Comparison of ENCODE assay signal across 1 cellular context in genomic region chr6:161215193-161215592, GRCh38.
TF ChIP-seq lines count a peak whose summit lies in the region.

No MANE protein-coding gene starts in this region.

TF ChIP-seq in K562, 482 proteins besides CTCF, POLR2A, EP300 and RAD21 (continued from another document):
- TF ChIP-seq, protein P1, sequence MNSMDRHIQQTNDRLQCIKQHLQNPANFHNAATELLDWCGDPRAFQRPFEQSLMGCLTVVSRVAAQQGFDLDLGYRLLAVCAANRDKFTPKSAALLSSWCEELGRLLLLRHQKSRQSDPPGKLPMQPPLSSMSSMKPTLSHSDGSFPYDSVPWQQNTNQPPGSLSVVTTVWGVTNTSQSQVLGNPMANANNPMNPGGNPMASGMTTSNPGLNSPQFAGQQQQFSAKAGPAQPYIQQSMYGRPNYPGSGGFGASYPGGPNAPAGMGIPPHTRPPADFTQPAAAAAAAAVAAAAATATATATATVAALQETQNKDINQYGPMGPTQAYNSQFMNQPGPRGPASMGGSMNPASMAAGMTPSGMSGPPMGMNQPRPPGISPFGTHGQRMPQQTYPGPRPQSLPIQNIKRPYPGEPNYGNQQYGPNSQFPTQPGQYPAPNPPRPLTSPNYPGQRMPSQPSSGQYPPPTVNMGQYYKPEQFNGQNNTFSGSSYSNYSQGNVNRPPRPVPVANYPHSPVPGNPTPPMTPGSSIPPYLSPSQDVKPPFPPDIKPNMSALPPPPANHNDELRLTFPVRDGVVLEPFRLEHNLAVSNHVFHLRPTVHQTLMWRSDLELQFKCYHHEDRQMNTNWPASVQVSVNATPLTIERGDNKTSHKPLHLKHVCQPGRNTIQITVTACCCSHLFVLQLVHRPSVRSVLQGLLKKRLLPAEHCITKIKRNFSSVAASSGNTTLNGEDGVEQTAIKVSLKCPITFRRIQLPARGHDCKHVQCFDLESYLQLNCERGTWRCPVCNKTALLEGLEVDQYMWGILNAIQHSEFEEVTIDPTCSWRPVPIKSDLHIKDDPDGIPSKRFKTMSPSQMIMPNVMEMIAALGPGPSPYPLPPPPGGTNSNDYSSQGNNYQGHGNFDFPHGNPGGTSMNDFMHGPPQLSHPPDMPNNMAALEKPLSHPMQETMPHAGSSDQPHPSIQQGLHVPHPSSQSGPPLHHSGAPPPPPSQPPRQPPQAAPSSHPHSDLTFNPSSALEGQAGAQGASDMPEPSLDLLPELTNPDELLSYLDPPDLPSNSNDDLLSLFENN (IDR thresholded peaks at IDR 0.05; ENCODE audit: low read depth in 2 of 2, low read length in 2 of 2), result 0 out of 4 replicates have a peak, but pooled peaks of 1 of the 2 experiments have one; percentile 5
- TF ChIP-seq POLR2G (IDR thresholded peaks at IDR 0.05; ENCODE audit: low read depth, low read length) (no peak), FOXM1 (IDR thresholded peaks at IDR 0.05; ENCODE audit: low read depth) (no peak), FOXM1 (CRISPR knock-in tag; IDR thresholded peaks at IDR 0.05; ENCODE audit: low read depth) (no peak), NFATC3 (IDR thresholded peaks at IDR 0.05) (no peak), YBX1 (IDR thresholded peaks at IDR 0.05) (no peak), EZH2 (IDR thresholded peaks at IDR 0.05; ENCODE audit: borderline replicate concordance, low read depth, low read length) (no peak), ZNF77 (CRISPR knock-in tag; IDR thresholded peaks at IDR 0.05) (no peak), ZNF586 (CRISPR knock-in tag; conservative IDR thresholded peaks at IDR 0.05) (no peak), JUND (IDR thresholded peaks at IDR 0.05; ENCODE audit: borderline replicate concordance, low read depth, low read length) (peak; percentile 85), JUND (tag; IDR thresholded peaks at IDR 0.05; ENCODE audit: borderline replicate concordance, low read depth, low read length) (peak; percentile 78), ZNF253 (CRISPR knock-in tag; conservative IDR thresholded peaks at IDR 0.05) (no peak), PCBP1 (IDR thresholded peaks at IDR 0.05; ENCODE audit: low read depth, low read length, poor library complexity, severe bottlenecking) (no peak), CCNT2 (IDR thresholded peaks at IDR 0.05; ENCODE audit: borderline replicate concordance, extremely low read depth, insufficient read length, low read depth, low read length) (no peak), ATF1 (CRISPR knock-in tag; IDR thresholded peaks at IDR 0.05) (no peak), ATF1 (tag; IDR thresholded peaks at IDR 0.05) (no peak), TAL1 (IDR thresholded peaks at IDR 0.05) (no peak), ZFP1 (CRISPR knock-in tag; IDR thresholded peaks at IDR 0.05) (no peak), ZNF76 (CRISPR knock-in tag; IDR thresholded peaks at IDR 0.05; ENCODE audit: borderline replicate concordance) (no peak), ZC3H8 (IDR thresholded peaks at IDR 0.05) (no peak), AFF1 (IDR thresholded peaks at IDR 0.05; ENCODE audit: low read depth in 1 of 2, partially characterized antibody in 2 of 2) (no peak), ZNF12 (CRISPR knock-in tag; IDR thresholded peaks at IDR 0.05) (no peak), KDM5B (IDR thresholded peaks at IDR 0.05; ENCODE audit: insufficient replicate concordance, low read depth, low read length) (no peak), ZNF507 (tag; conservative IDR thresholded peaks at IDR 0.05) (no peak), TAF9B (IDR thresholded peaks at IDR 0.05; ENCODE audit: partially characterized antibody) (no peak), GABPB2 (CRISPR knock-in tag; conservative IDR thresholded peaks at IDR 0.05) (no peak), MCM5 (IDR thresholded peaks at IDR 0.05; ENCODE audit: low read depth) (no peak), TFAM (CRISPR knock-in tag; conservative IDR thresholded peaks at IDR 0.05) (no peak), KHSRP (IDR thresholded peaks at IDR 0.05) (no peak), CBX2 (IDR thresholded peaks at IDR 0.05; ENCODE audit: insufficient read depth, low read length, poor library complexity, severe bottlenecking) (no peak), FOSL1 (tag; conservative IDR thresholded peaks at IDR 0.05) (peak; percentile 85), JUN (IDR thresholded peaks at IDR 0.05; ENCODE audit: borderline replicate concordance, low read depth, low read length) (peak; percentile 63), JUN (CRISPR knock-in tag; IDR thresholded peaks at IDR 0.05; ENCODE audit: borderline replicate concordance) (no peak), MTF1 (CRISPR knock-in tag; IDR thresholded peaks at IDR 0.05; ENCODE audit: borderline replicate concordance) (no peak), ZNF324 (CRISPR knock-in tag; IDR thresholded peaks at IDR 0.05) (no peak), CBFB (CRISPR knock-in tag; IDR thresholded peaks at IDR 0.05) (no peak), NUFIP1 (IDR thresholded peaks at IDR 0.05; ENCODE audit: partially characterized antibody) (no peak), MNT (conservative IDR thresholded peaks at IDR 0.05) (no peak; a peak in 1 of 4 replicates), ZNF561 (CRISPR knock-in tag; conservative IDR thresholded peaks at IDR 0.05) (no peak), ETV5 (CRISPR knock-in tag; IDR thresholded peaks at IDR 0.05; ENCODE audit: low read depth) (no peak)
- TF ChIP-seq, protein P2, sequence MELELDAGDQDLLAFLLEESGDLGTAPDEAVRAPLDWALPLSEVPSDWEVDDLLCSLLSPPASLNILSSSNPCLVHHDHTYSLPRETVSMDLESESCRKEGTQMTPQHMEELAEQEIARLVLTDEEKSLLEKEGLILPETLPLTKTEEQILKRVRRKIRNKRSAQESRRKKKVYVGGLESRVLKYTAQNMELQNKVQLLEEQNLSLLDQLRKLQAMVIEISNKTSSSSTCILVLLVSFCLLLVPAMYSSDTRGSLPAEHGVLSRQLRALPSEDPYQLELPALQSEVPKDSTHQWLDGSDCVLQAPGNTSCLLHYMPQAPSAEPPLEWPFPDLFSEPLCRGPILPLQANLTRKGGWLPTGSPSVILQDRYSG (tag; conservative IDR thresholded peaks at IDR 0.05; ENCODE audit: low read depth), result no peak
- TF ChIP-seq, protein P3, sequence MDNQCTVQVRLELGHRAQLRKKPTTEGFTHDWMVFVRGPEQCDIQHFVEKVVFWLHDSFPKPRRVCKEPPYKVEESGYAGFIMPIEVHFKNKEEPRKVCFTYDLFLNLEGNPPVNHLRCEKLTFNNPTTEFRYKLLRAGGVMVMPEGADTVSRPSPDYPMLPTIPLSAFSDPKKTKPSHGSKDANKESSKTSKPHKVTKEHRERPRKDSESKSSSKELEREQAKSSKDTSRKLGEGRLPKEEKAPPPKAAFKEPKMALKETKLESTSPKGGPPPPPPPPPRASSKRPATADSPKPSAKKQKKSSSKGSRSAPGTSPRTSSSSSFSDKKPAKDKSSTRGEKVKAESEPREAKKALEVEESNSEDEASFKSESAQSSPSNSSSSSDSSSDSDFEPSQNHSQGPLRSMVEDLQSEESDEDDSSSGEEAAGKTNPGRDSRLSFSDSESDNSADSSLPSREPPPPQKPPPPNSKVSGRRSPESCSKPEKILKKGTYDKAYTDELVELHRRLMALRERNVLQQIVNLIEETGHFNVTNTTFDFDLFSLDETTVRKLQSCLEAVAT (IDR thresholded peaks at IDR 0.05), result peak in 1 of 2 experiments; percentile 94; a peak in 2 of 4 replicates
- TF ChIP-seq, protein P4, sequence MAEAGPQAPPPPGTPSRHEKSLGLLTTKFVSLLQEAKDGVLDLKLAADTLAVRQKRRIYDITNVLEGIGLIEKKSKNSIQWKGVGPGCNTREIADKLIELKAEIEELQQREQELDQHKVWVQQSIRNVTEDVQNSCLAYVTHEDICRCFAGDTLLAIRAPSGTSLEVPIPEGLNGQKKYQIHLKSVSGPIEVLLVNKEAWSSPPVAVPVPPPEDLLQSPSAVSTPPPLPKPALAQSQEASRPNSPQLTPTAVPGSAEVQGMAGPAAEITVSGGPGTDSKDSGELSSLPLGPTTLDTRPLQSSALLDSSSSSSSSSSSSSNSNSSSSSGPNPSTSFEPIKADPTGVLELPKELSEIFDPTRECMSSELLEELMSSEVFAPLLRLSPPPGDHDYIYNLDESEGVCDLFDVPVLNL (CRISPR knock-in tag; IDR thresholded peaks at IDR 0.05; ENCODE audit: low read depth), result no peak
